ENCODE assay signal across 34 cellular contexts in the genomic region with DNA sequence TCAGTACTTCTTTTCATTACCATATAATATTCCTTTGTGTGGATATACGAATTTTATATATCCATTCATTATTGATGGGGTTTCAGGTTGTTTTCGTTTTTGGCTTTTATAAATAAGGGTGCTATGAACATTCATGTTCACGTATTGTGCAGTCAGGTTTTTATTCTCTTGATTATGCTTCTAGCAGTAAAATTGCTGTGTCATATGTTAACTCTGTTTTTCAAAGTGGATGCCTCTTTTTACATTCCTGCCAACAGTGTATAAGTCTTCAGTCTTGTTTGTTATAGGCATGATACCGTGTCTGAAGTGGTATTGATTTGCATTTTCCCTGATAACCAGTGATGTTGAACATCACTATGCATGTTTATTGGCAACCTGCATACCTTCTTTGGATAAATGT.
"Had no signal": no experiment of that assay in that cellular context is flagged by ENCODE, and none has a peak within 500 bp of the region (broad histone marks: within the 10 kb centered on the region; RNA-seq: fewer than 3 reads in every experiment).

No MANE protein-coding gene starts in this region.

- H3K27me3 ChIP-seq: adrenal gland, ascending aorta, body of pancreas, brain microvascular endothelial cell, breast epithelium had no signal

- FAIRE-seq: astrocyte, bronchial epithelial cell had no signal

- H3K4me1 ChIP-seq: adrenal gland, ascending aorta, body of pancreas, breast epithelium had no signal

- H3K9me3 ChIP-seq: adrenal gland, ascending aorta, body of pancreas, breast epithelium had no signal

- DNase-seq: activated effector memory CD4-positive, alpha-beta T cell treated with anti-CD3 and anti-CD28 coated beads, Interleukin-2, amount 50 U/mL, for 16 hours; activated effector memory CD4-positive, alpha-beta T cell treated with Interleukin-2 at 50 U/mL for 16 hours; activated gamma-delta T cell; activated gamma-delta T cell treated with Interleukin-2 at 50 U/mL for 16 hours; activated naive CD4-positive, alpha-beta T cell; activated naive CD4-positive, alpha-beta T cell treated with anti-CD3 and anti-CD28 coated beads for 36 hours; activated naive CD4-positive, alpha-beta T cell treated with anti-CD3 and anti-CD28 coated beads, Interleukin-2, amount 10 ng/mL, durations not matched to agents 7 days and 5 days; activated naive CD4-positive, alpha-beta T cell treated with anti-CD3 and anti-CD28 coated beads, Interleukin-2, amount 50 U/mL, for 16 hours; activated naive CD4-positive, alpha-beta T cell treated with Interleukin-2 at 50 U/mL for 16 hours; activated naive CD8-positive, alpha-beta T cell treated with anti-CD3 and anti-CD28 coated beads for 36 hours; activated naive CD8-positive, alpha-beta T cell treated with anti-CD3 and anti-CD28 coated beads, Interleukin-2, amount 10 ng/mL, durations not matched to agents 7 days and 5 days; activated naive CD8-positive, alpha-beta T cell treated with anti-CD3 and anti-CD28 coated beads, Interleukin-2, amount 50 U/mL, for 24 hours; activated T-cell treated with anti-CD3 and anti-CD28 coated beads, Interleukin-2, amount 50 U/mL, for 1 hour; activated T-cell treated with anti-CD3 and anti-CD28 coated beads, Interleukin-2, amount 50 U/mL, for 24 hours; activated T-cell treated with anti-CD3 and anti-CD28 coated beads, Interleukin-2, amount 50 U/mL, for 4 hours; activated T-cell treated with anti-CD3 and anti-CD28 coated beads, Interleukin-2, amount 50 U/mL, for 48 hours; activated T-cell treated with anti-CD3 and anti-CD28 coated beads, Interleukin-2, amount 50 U/mL, for 72 hours; adrenal gland; amniotic stem cell; amygdala; anterior cingulate cortex; aorta; body of pancreas; brain microvascular endothelial cell; caudate nucleus; central memory CD4-positive, alpha-beta T cell; cerebellar nuclear complex had no signal

- H3K4me3 ChIP-seq: adrenal gland, ascending aorta, body of pancreas, breast epithelium, cardiac muscle cell had no signal

- ATAC-seq: activated naive CD4-positive, alpha-beta T cell treated with anti-CD3 and anti-CD28 coated beads, Interleukin-2, amount 50 U/mL, for 72 hours; activated naive CD8-positive, alpha-beta T cell treated with anti-CD3 and anti-CD28 coated beads, Interleukin-2, amount 50 U/mL, for 24 hours; activated T-cell treated with anti-CD3 and anti-CD28 coated beads, Interleukin-2, amount 50 U/mL, for 4 hours; activated T-cell treated with anti-CD3 and anti-CD28 coated beads, Interleukin-2, amount 50 U/mL, for 72 hours; activated T-helper 17 cell treated with anti-CD3 and anti-CD28 coated beads, Interleukin-2, amount 50 U/mL, for 72 hours; body of pancreas had no signal

- H3K27ac ChIP-seq: adrenal gland, ascending aorta, body of pancreas, brain microvascular endothelial cell, breast epithelium, cardiac muscle cell had no signal

- H3K36me3 ChIP-seq: adrenal gland, ascending aorta, brain microvascular endothelial cell, cardiac muscle cell had no signal
